Comparison of ENCODE assay signal across 34 cellular contexts in the genomic region with DNA sequence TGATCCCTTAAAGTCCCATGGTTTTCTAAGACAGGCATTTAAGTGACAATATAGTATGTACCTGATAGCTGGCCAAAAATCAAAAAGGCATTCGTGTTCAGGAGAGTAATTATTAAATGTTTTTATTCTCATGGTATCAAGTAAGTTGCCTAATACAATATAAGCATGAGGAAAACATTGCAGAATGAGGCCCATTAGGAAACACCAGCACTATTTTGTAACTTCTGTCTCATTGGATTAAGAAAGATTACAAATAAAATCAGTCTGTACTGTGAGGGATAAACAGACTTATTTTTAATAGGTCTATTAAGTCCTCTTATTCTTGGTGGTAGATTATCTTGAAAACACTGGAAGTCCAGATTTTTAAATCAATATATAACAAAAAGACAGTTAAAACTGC.
DNase-seq lines count a peak whose midpoint lies in the region; ATAC-seq, FAIRE-seq and TF ChIP-seq lines count a peak whose summit lies in the region.
"Had no signal": no experiment of that assay in that cellular context is flagged by ENCODE, and none has a peak within 500 bp of the region (broad histone marks: within the 10 kb centered on the region; RNA-seq: fewer than 3 reads in every experiment).

No MANE protein-coding gene starts in this region.

- CTCF ChIA-PET in MCF 10A (lab: Yijun Ruan, JAX) (no interaction called here), Panc1 (lab: Charles Lee) (no interaction called here)

- H3K9me3 Mint-ChIP-seq in MCF 10A (ENCODE audit: unreplicated experiment) = no peaks in the 10 kb centered on the region
- H3K9me3 Mint-ChIP-seq: activated CD4-positive, alpha-beta memory T cell treated with anti-CD3 and anti-CD28 coated beads for 36 hours; activated T-helper 17 cell treated with anti-CD3 and anti-CD28 coated beads, Interleukin-2, amount 50 U/mL, for 72 hours; dendritic cell treated with granulocyte-macrophage colony-stimulating factor and Interleukin-4, amounts not matched to agents 40 ng/mL and 50 ng/mL, for 4 days; endodermal cell; mesothelial cell of epicardium; naive B cell had no signal

- ATAC-seq in Panc1 (no peak), HG02938 (IDR thresholded peaks at IDR 0.05; ENCODE audit: unreplicated experiment) (no peak)
- ATAC-seq: activated T-helper 17 cell treated with anti-CD3 and anti-CD28 coated beads, Interleukin-2, amount 50 U/mL, for 72 hours; HCT116; left ventricle myocardium superior had no signal

- in situ Hi-C loops in Panc1 (cut with HindIII; ENCODE audit: low pct_unique_long_range_greater_than_20kb, low sequenced_read_pairs) = no loop called here

- BruUV-seq in MCF 10A (replicated peaks; lab: Mats Ljungman, UMichigan) (no TSS peak), Panc1 (replicated peaks; lab: Mats Ljungman, UMichigan) (TSS peak; percentile 6)

- no peaks in the 10 kb centered on the region for H3K27me3 Mint-ChIP-seq in MCF 10A (ENCODE audit: insufficient read depth, unreplicated experiment)
- H3K27me3 Mint-ChIP-seq: activated CD4-positive, alpha-beta memory T cell treated with anti-CD3 and anti-CD28 coated beads for 36 hours; activated T-helper 17 cell treated with anti-CD3 and anti-CD28 coated beads, Interleukin-2, amount 50 U/mL, for 72 hours; dendritic cell treated with granulocyte-macrophage colony-stimulating factor and Interleukin-4, amounts not matched to agents 40 ng/mL and 50 ng/mL, for 4 days; naive B cell had no signal

- no peaks in the 10 kb centered on the region for H3K4me1 Mint-ChIP-seq in MCF 10A (ENCODE audit: insufficient read depth, unreplicated experiment)
- H3K4me1 Mint-ChIP-seq: activated T-helper 17 cell treated with anti-CD3 and anti-CD28 coated beads, Interleukin-2, amount 50 U/mL, for 72 hours; endodermal cell; mesothelial cell of epicardium; naive B cell had no signal

- DNase-seq in MCF 10A (ENCODE audit: unreplicated experiment) (peak; percentile 42), breast epithelium (ENCODE audit: low spot score in 2 of 2) (no peak), Panc1 (ENCODE audit: low read depth, low spot score) (no peak), fibroblast of pulmonary artery (ENCODE audit: low read depth) (peak; percentile 75), small intestine (no peak), suprapubic skin (ENCODE audit: low spot score in 2 of 2) (no peak)
- no peak for DNase-seq in activated CD8-positive, alpha-beta memory T cell treated with anti-CD3 and anti-CD28 coated beads for 24 hours
- DNase-seq: activated CD4-positive, alpha-beta memory T cell treated with anti-CD3 and anti-CD28 coated beads for 36 hours; activated CD4-positive, CD25-positive, alpha-beta regulatory T cell; activated naive CD4-positive, alpha-beta T cell treated with anti-CD3 and anti-CD28 coated beads, Interleukin-2, amount 50 U/mL, for 16 hours; BE2C; Caco-2; DMS79; endodermal cell; islet precursor cell; Karpas-422; left ventricle myocardium superior; naive B cell; NCI-H1048; NCI-H2029 treated with DMSO at 0.1 percent for 48 hours; NCI-H2227 treated with DMSO at 0.1 percent for 48 hours; NCI-H69; nucleus accumbens; stimulated activated CD4-positive, alpha-beta T cell treated with anti-CD3 and anti-CD28 coated beads, Interleukin-2, amount 100 ng/mL, for 24 hours; stomach; T-helper 1 cell; tibial artery had no signal

- WGBS in small intestine, 3 donors = 69 to 82% (median 78%) methylated on average over 1 of the region's 1 CpG
- WGBS in suprapubic skin = 69% methylated on average over 1 of the region's 1 CpG

- TF ChIP-seq CTCF in MCF 10A (IDR thresholded peaks at IDR 0.05; ENCODE audit: unreplicated experiment) = no peak
- no peak for TF ChIP-seq CTCF in breast epithelium (IDR thresholded peaks at IDR 0.05)
- TF ChIP-seq CTCF in Panc1 (IDR thresholded peaks at IDR 0.05) = no peak
- TF ChIP-seq CTCF in fibroblast of pulmonary artery (IDR thresholded peaks at IDR 0.05; ENCODE audit: low read length, missing control alignments) = no peak
- TF ChIP-seq CTCF in suprapubic skin (IDR thresholded peaks at IDR 0.05) = no peak

- H3K9me3 ChIP-seq in breast epithelium (no peaks in the 10 kb centered on the region), Panc1 (ENCODE audit: control insufficient read depth, insufficient read depth, low read depth, low read length) (no peaks in the 10 kb centered on the region), small intestine (ENCODE audit: control insufficient read depth, low read depth) (no peaks in the 10 kb centered on the region), suprapubic skin (no peaks in the 10 kb centered on the region)
- H3K9me3 ChIP-seq: BE2C, Caco-2, esophagus muscularis mucosa, stomach, tibial artery had no signal

- peak; percentile 41 for FAIRE-seq in small intestine (lab: Jason Lieb, UNC)

- H3K4me1 ChIP-seq in breast epithelium = no peaks in the 10 kb centered on the region
- H3K4me1 ChIP-seq in Panc1 (ENCODE audit: control insufficient read depth, insufficient read depth, low read length) = no peaks in the 10 kb centered on the region
- no peaks in the 10 kb centered on the region for H3K4me1 ChIP-seq in small intestine (ENCODE audit: control insufficient read depth in 2 of 2, insufficient read depth in 1 of 2, low read depth in 1 of 2, low read length in 1 of 2)
- no peaks in the 10 kb centered on the region for H3K4me1 ChIP-seq in suprapubic skin
- H3K4me1 ChIP-seq: BE2C, Caco-2, esophagus muscularis mucosa, stomach, tibial artery had no signal

- H3K36me3 ChIP-seq in breast epithelium (no peaks in the 10 kb centered on the region), Panc1 (ENCODE audit: control insufficient read depth, insufficient read depth, low read length) (peaks cover 15% of the 10 kb centered on the region), small intestine (ENCODE audit: control insufficient read depth in 2 of 2, insufficient read depth in 2 of 2, low read length in 2 of 2) (no peaks in the 10 kb centered on the region), suprapubic skin (peaks cover 11% of the 10 kb centered on the region)
- H3K36me3 ChIP-seq: BE2C had no signal

- no peak for TF ChIP-seq EP300 in suprapubic skin (IDR thresholded peaks at IDR 0.05)

- H3K27ac ChIP-seq in breast epithelium (no peak overlapping the region), Panc1 (ENCODE audit: low read length) (no peak overlapping the region), small intestine (ENCODE audit: low read depth in 1 of 2, low read length in 1 of 2) (no peak overlapping the region), suprapubic skin (no peak overlapping the region)
- H3K27ac ChIP-seq: cardiac muscle cell, esophagus muscularis mucosa, stomach, tibial artery had no signal

- TF ChIP-seq POLR2A in breast epithelium (IDR thresholded peaks at IDR 0.05) (no peak), suprapubic skin (IDR thresholded peaks at IDR 0.05) (no peak)

- POLR2A ChIA-PET in MCF 10A (lab: Yijun Ruan, JAX) = interaction anchor here (0.9 to 1.9 kb wide), 2 partner anchors 14 to 58 kb away, joined by 4 to 5 read pairs; no protein-coding TSS in a partner anchor
- POLR2A ChIA-PET in Panc1 (lab: Charles Lee) = no interaction called here

- H3K27me3 ChIP-seq in breast epithelium (no peaks in the 10 kb centered on the region), Panc1 (ENCODE audit: control insufficient read depth, insufficient read depth, low read length) (no peaks in the 10 kb centered on the region), small intestine (ENCODE audit: control insufficient read depth in 2 of 2, insufficient read depth in 2 of 2, low read length in 2 of 2) (no peaks in the 10 kb centered on the region), suprapubic skin (no peaks in the 10 kb centered on the region)
- H3K27me3 ChIP-seq: BE2C, cardiac muscle cell, esophagus muscularis mucosa, stomach, tibial artery had no signal

- no peak overlapping the region for H3K27ac Mint-ChIP-seq in MCF 10A (ENCODE audit: low read depth, unreplicated experiment)
- H3K27ac Mint-ChIP-seq: activated CD4-positive, alpha-beta memory T cell treated with anti-CD3 and anti-CD28 coated beads for 36 hours; activated T-helper 17 cell treated with anti-CD3 and anti-CD28 coated beads, Interleukin-2, amount 50 U/mL, for 72 hours; dendritic cell treated with granulocyte-macrophage colony-stimulating factor and Interleukin-4, amounts not matched to agents 40 ng/mL and 50 ng/mL, for 4 days; endodermal cell; mesothelial cell of epicardium; naive B cell had no signal

- no peak overlapping the region for H3K4me3 Mint-ChIP-seq in MCF 10A (ENCODE audit: unreplicated experiment)
- H3K4me3 Mint-ChIP-seq: activated CD4-positive, alpha-beta memory T cell treated with anti-CD3 and anti-CD28 coated beads for 36 hours; activated T-helper 17 cell treated with anti-CD3 and anti-CD28 coated beads, Interleukin-2, amount 50 U/mL, for 72 hours; dendritic cell treated with granulocyte-macrophage colony-stimulating factor and Interleukin-4, amounts not matched to agents 40 ng/mL and 50 ng/mL, for 4 days; endodermal cell; mesothelial cell of epicardium; naive B cell had no signal

- no peak overlapping the region for H3K4me3 ChIP-seq in breast epithelium
- H3K4me3 ChIP-seq in Panc1 (ENCODE audit: low read depth in 2 of 2, low read length in 2 of 2) = no peak overlapping the region
- H3K4me3 ChIP-seq in fibroblast of pulmonary artery (replicated peaks; ENCODE audit: low read depth, low read length) = no peak overlapping the region
- no peak overlapping the region for H3K4me3 ChIP-seq in small intestine (ENCODE audit: low read depth in 1 of 2, low read length in 2 of 2)
- no peak overlapping the region for H3K4me3 ChIP-seq in suprapubic skin
- H3K4me3 ChIP-seq: cardiac muscle cell, esophagus muscularis mucosa, stomach, tibial artery had no signal

- intact Hi-C loops in MCF 10A (cut with micrococcal nuclease) = no loop called here
- intact Hi-C loops in breast epithelium (cut with DNase I; ENCODE audit: low total_unique reads) = no loop called here
- intact Hi-C loops in Panc1 (cut with micrococcal nuclease; ENCODE audit: unreplicated experiment) = no loop called here

- peaks cover 25% of the 10 kb centered on the region for H3K36me3 Mint-ChIP-seq in MCF 10A (ENCODE audit: insufficient read depth, unreplicated experiment)

Comparison
In these comparisons a context has a peak if more than half of its experiments do, and no peak if none do; other contexts are left out.
1. DNase-seq: peak in MCF 10A (single experiment) and fibroblast of pulmonary artery (single experiment); none in breast epithelium (0 of 2), Panc1 (single experiment), small intestine (single experiment), activated CD8-positive, alpha-beta memory T cell treated with anti-CD3 and anti-CD28 coated beads for 24 hours (single experiment) and suprapubic skin (0 of 2).